Comparison of ENCODE assay signal across 1 cellular context in genomic region chr6:158886346-158886977, GRCh38.
TF ChIP-seq lines count a peak whose summit lies in the region.

No MANE protein-coding gene starts in this region.

TF ChIP-seq in K562, 482 proteins besides CTCF, POLR2A, EP300 and RAD21:
- TF ChIP-seq ZBTB33 (CRISPR knock-in tag; IDR thresholded peaks at IDR 0.05): peak; percentile 71
TF ChIP-seq in K562: peak in this region for 1; not testable (repeated sequence) for 481.
